In the genomic region with DNA sequence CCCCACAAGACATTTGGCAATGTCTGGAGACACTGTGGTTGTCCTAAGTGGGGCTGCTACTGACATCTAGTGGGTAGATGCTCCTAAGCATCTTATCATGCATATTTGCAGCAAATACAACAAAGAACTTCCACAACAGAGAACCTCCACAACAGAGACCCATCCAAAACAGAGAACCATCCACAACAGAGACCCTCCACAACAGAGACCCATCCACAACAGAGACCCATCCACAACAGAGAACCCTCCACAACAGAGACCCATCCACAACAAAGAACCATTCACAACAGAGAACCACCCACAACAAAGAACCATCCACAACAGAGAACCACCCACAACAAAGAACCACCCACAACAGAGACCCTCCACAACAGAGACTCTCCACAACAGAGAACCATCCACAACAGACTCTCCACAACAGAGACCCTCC, we compare ENCODE assay signal across 8 cellular contexts. TPM values are rescaled to one million over a fixed set of nuclear protein-coding genes. Genes with fewer than 3 reads are reported as not detected.
DNase-seq lines count a peak whose midpoint lies in the region; ATAC-seq and TF ChIP-seq lines count a peak whose summit lies in the region.

No MANE protein-coding gene starts in this region.

- no peak overlapping the region for H3K27ac ChIP-seq in lower lobe of right lung

- peak; percentile 39 for DNase-seq in AG08395 (ENCODE audit: low spot score)
- DNase-seq in GM03348 (ENCODE audit: low spot score) = peak; percentile 46
- DNase-seq in RKO (ENCODE audit: low spot score) = peak; percentile 78
- peak; percentile 72 to 73 for DNase-seq in cardiac fibroblast (ENCODE audit: low read depth in 2 of 2)
- DNase-seq in lower lobe of right lung = no peak

- H3K4me1 ChIP-seq in lower lobe of right lung = no peaks in the 10 kb centered on the region

- no peaks in the 10 kb centered on the region for H3K9me3 ChIP-seq in lower lobe of right lung

- H3K4me3 ChIP-seq in cardiac fibroblast (replicated peaks in 1 of 2; ENCODE audit: low read depth in 2 of 2, low read length in 2 of 2) (no peak overlapping the region), lower lobe of right lung (no peak overlapping the region)

- ATAC-seq in lower lobe of right lung (no peak), HG02885 (IDR thresholded peaks at IDR 0.05; ENCODE audit: poor library complexity, unreplicated experiment) (no peak), GM18861 (IDR thresholded peaks at IDR 0.05; ENCODE audit: unreplicated experiment) (no peak), GM21786 (IDR thresholded peaks at IDR 0.05; ENCODE audit: unreplicated experiment) (no peak)

- H3K27me3 ChIP-seq in lower lobe of right lung (ENCODE audit: low read depth) = no peaks in the 10 kb centered on the region

- H3K36me3 ChIP-seq in lower lobe of right lung = peaks cover 86% of the 10 kb centered on the region

- peak; percentile 67 for TF ChIP-seq CTCF in cardiac fibroblast (IDR thresholded peaks at IDR 0.05; ENCODE audit: low read depth, low read length)
- peak; percentile 16 for TF ChIP-seq CTCF in lower lobe of right lung (IDR thresholded peaks at IDR 0.05)

- intact Hi-C loops in lower lobe of right lung (cut with DNase I) = no loop called here

RNA-seq across cellular contexts. Expression of a gene that starts 32.8 kb away (rescaled TPM):
- 33.2 TPM for total RNA-seq in lower lobe of right lung

RNA-seq across cellular contexts. Expression of a gene that starts 33.0 kb away (rescaled TPM):
- total RNA-seq in lower lobe of right lung = 812 TPM

RNA-seq across cellular contexts. Expression of a gene that starts 41.5 kb away (rescaled TPM):
- 6.6 TPM for total RNA-seq in lower lobe of right lung

RNA-seq across cellular contexts. Expression of a gene that starts 46.1 kb away (rescaled TPM):
- 24.6 TPM for total RNA-seq in lower lobe of right lung
